In the genomic region with DNA sequence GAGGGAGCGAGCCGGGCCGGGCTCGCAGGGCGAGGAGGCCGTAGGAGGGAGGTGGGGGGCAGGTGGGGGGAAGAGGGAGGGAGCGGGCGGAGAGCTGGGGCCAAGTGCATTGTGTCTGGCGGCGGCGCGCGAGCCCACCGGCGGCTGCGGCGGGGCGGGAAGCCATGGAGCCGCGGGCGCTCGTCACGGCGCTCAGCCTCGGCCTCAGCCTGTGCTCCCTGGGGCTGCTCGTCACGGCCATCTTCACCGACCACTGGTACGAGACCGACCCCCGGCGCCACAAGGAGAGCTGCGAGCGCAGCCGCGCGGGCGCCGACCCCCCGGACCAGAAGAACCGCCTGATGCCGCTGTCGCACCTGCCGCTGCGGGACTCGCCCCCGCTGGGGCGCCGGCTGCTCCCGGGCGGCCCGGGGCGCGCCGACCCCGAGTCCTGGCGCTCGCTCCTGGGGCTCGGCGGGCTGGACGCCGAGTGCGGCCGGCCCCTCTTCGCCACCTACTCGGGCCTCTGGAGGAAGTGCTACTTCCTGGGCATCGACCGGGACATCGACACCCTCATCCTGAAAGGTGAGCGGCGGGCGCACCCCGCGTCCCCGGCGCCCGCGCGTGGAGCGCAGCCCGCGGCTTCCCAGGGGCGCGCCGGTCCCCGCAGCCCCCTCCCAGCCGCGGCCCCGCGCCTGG, we compare ENCODE assay signal across 8 cellular contexts. TPM values are rescaled to one million over a fixed set of nuclear protein-coding genes. Genes with fewer than 3 reads are reported as not detected.
DNase-seq lines count a peak whose midpoint lies in the region; ATAC-seq lines count a peak whose summit lies in the region.

A gene (plus strand): TSS at position 107 of the 678 bp plus-strand sequence. CDS start 58 bp downstream, at position 165.

- peak within 1 kb of the TSS; percentile 33 for H3K4me3 ChIP-seq in HAP-1

- no peaks in the 10 kb centered on the region; the same call in 1 of the 2 replicates for H3K36me3 ChIP-seq in HAP-1 (replicated peaks)

- peak; percentile 43 for ATAC-seq in stimulated activated naive CD8-positive, alpha-beta T cell treated with anti-CD3 and anti-CD28 coated beads, Interleukin-15, Interleukin-2, amounts not matched to agents 100 U/mL and 50 U/mL, for 24 hours
- ATAC-seq in HG03280 (IDR thresholded peaks at IDR 0.05; ENCODE audit: unreplicated experiment): no peak
- ATAC-seq in sciatic nerve: no peak

- intact Hi-C loops in sciatic nerve (cut with DNase I): no loop called here

- no peaks in the 10 kb centered on the region for H3K9me3 ChIP-seq in HAP-1

- peak; percentile 56 for DNase-seq in AG20443 (ENCODE audit: low spot score)
- peak in 1 of 2 experiments; percentile 58 for DNase-seq in HAP-1 (ENCODE audit: low spot score in 2 of 2)
- DNase-seq in astrocyte of the hippocampus (ENCODE audit: low read depth, low spot score): peak; percentile 67
- DNase-seq in iPS-NIHi7 (ENCODE audit: extremely low spot score): peak; percentile 77
- DNase-seq in stimulated activated naive CD8-positive, alpha-beta T cell treated with anti-CD3 and anti-CD28 coated beads, Interleukin-15, Interleukin-2, amounts not matched to agents 100 U/mL and 50 U/mL, for 24 hours: peak; percentile 19
- DNase-seq in OCI-M2 (lab: John Stamatoyannopoulos, UW; ENCODE audit: unreplicated experiment): no peak
- no peak for DNase-seq in sciatic nerve (ENCODE audit: low spot score)

- H3K4me1 ChIP-seq in HAP-1: peaks cover 3% of the 10 kb centered on the region; the same call in 1 of the 2 replicates

- in situ Hi-C loops in HAP-1 (cut with MboI; ENCODE audit: low sequenced_read_pairs): no loop called here

- peaks cover 8% of the 10 kb centered on the region; the same call in 1 of the 2 replicates for H3K27me3 ChIP-seq in HAP-1 (ENCODE audit: low read depth)

RNA-seq across cellular contexts. Expression of the gene that starts here (rescaled TPM):
- 6.6 TPM for total RNA-seq in sciatic nerve

Comparison
In these comparisons a context has a peak if more than half of its experiments do, and no peak if none do; other contexts are left out.
1. DNase-seq: peak in AG20443 (single experiment), astrocyte of the hippocampus (single experiment), iPS-NIHi7 (single experiment) and stimulated activated naive CD8-positive, alpha-beta T cell treated with anti-CD3 and anti-CD28 coated beads, Interleukin-15, Interleukin-2, amounts not matched to agents 100 U/mL and 50 U/mL, for 24 hours (single experiment); none in OCI-M2 (single experiment) and sciatic nerve (single experiment).